ENCODE assay signal across 9 cellular contexts in genomic region chr5:136081192-136081591, GRCh38. TPM values are rescaled to one million over a fixed set of nuclear protein-coding genes. Genes with fewer than 3 reads are reported as not detected.
DNase-seq lines count a peak whose midpoint lies in the region; ATAC-seq and TF ChIP-seq lines count a peak whose summit lies in the region.
"Had no signal": no experiment of that assay in that cellular context is flagged by ENCODE, and none has a peak within 500 bp of the region (broad histone marks: within the 10 kb centered on the region; RNA-seq: fewer than 3 reads in every experiment).

No MANE protein-coding gene starts in this region.

- peaks cover 16% of the 10 kb centered on the region for H3K27me3 Mint-ChIP-seq in osteocyte (ENCODE audit: unreplicated experiment)

- intact Hi-C loops in Right ventricle myocardium inferior (cut with DNase I) (loop anchor here (5.0 kb wide), 3 partner anchors 54 to 194 kb away; partner anchors contain the start of gene TGFBI), right lobe of liver (cut with DNase I) (no loop called here)

- TF ChIP-seq POLR2A in right lobe of liver (IDR thresholded peaks at IDR 0.05) = no peak
- no peak for TF ChIP-seq POLR2A in upper lobe of left lung (IDR thresholded peaks at IDR 0.05)

- ATAC-seq in Right ventricle myocardium inferior (no peak), right lobe of liver (peak in 3 of 4 donors; percentile 9 to 57 (median 18)), upper lobe of left lung (ENCODE audit: low FRiP score in 2 of 2) (no peak)

- peak overlapping the region; percentile 42 for H3K4me3 ChIP-seq in cardiac muscle cell
- peak overlapping the region; percentile 66 for H3K4me3 ChIP-seq in brain microvascular endothelial cell (ENCODE audit: low read depth, low read length)
- peak overlapping the region in 1 of 3 donors; percentile 37 for H3K4me3 ChIP-seq in right lobe of liver
- no peak overlapping the region for H3K4me3 ChIP-seq in upper lobe of left lung

- no peak for TF ChIP-seq CTCF in cardiac muscle cell (IDR thresholded peaks at IDR 0.05; ENCODE audit: low read depth, low read length)
- TF ChIP-seq CTCF in brain microvascular endothelial cell (IDR thresholded peaks at IDR 0.05; ENCODE audit: low read depth, low read length, missing control alignments) = no peak
- TF ChIP-seq CTCF in right lobe of liver (IDR thresholded peaks at IDR 0.05) = no peak
- TF ChIP-seq CTCF in upper lobe of left lung (IDR thresholded peaks at IDR 0.05) = no peak
- TF ChIP-seq CTCF in GM10266 (IDR thresholded peaks at IDR 0.05; ENCODE audit: control insufficient read depth, insufficient read depth, low read depth, missing control alignments) = no peak
- no peak for TF ChIP-seq CTCF in osteocyte (IDR thresholded peaks at IDR 0.05)

- H3K27me3 ChIP-seq in cardiac muscle cell = peaks cover 63% of the 10 kb centered on the region
- H3K27me3 ChIP-seq in brain microvascular endothelial cell (replicated peaks) = no peaks in the 10 kb centered on the region
- no peaks in the 10 kb centered on the region for H3K27me3 ChIP-seq in right lobe of liver
- H3K27me3 ChIP-seq in upper lobe of left lung = no peaks in the 10 kb centered on the region

- H3K27ac Mint-ChIP-seq in osteocyte (ENCODE audit: unreplicated experiment) = no peak overlapping the region

- no peak overlapping the region for H3K4me3 Mint-ChIP-seq in osteocyte (ENCODE audit: unreplicated experiment)

- H3K4me1 ChIP-seq in cardiac muscle cell (ENCODE audit: low read depth) (no peaks in the 10 kb centered on the region), right lobe of liver (peaks cover 0 to 26% (median 0%) of the 10 kb centered on the region in 4 donors), upper lobe of left lung (peaks cover 0 to 8% (median 0%) of the 10 kb centered on the region in 4 donors)

- no peak overlapping the region for H3K27ac ChIP-seq in cardiac muscle cell
- peak overlapping the region; percentile 72 for H3K27ac ChIP-seq in brain microvascular endothelial cell
- H3K27ac ChIP-seq in right lobe of liver = peak overlapping the region; percentile 70 to 92 (median 82)
- peak overlapping the region in 3 of 4 donors; percentile 28 to 72 (median 70) for H3K27ac ChIP-seq in upper lobe of left lung

- TF ChIP-seq EP300 in upper lobe of left lung (IDR thresholded peaks at IDR 0.05) = no peak

- in situ Hi-C loops in brain microvascular endothelial cell (cut with HindIII; ENCODE audit: low pct_ligation_motif_present, low sequenced_read_pairs) = no loop called here

- H3K9me3 ChIP-seq in cardiac muscle cell (ENCODE audit: low read depth) (no peaks in the 10 kb centered on the region), right lobe of liver (no peaks in the 10 kb centered on the region), upper lobe of left lung (no peaks in the 10 kb centered on the region)

- 45% methylated on average over 2 of the region's 2 CpGs for WGBS in right lobe of liver (ENCODE audit: insufficient coverage, low coverage, low lambda C conversion rate, missing lambda C conversion rate)
- 87 to 94% methylated on average over 2 of the region's 2 CpGs for WGBS in upper lobe of left lung, 2 donors

- DNase-seq in cardiac muscle cell (ENCODE audit: low read depth in 1 of 2, low spot score in 1 of 2) = no peak
- no peak for DNase-seq in Right ventricle myocardium inferior (ENCODE audit: missing footprints)
- no peak for DNase-seq in brain microvascular endothelial cell
- peak in 1 of 3 donors; percentile 42 for DNase-seq in right lobe of liver
- no peak for DNase-seq in upper lobe of left lung
- no peak for DNase-seq in GM10266 (ENCODE audit: extremely low spot score)
- DNase-seq in osteocyte (ENCODE audit: extremely low spot score, unreplicated experiment) = no peak
- no peak for DNase-seq in COLO829 (ENCODE audit: low spot score)
- DNase-seq: KG1 had no signal

- no peaks in the 10 kb centered on the region for H3K36me3 ChIP-seq in cardiac muscle cell
- H3K36me3 ChIP-seq in brain microvascular endothelial cell (replicated peaks) = no peaks in the 10 kb centered on the region
- no peaks in the 10 kb centered on the region for H3K36me3 ChIP-seq in right lobe of liver
- H3K36me3 ChIP-seq in upper lobe of left lung = no peaks in the 10 kb centered on the region

- no peaks in the 10 kb centered on the region for H3K4me1 Mint-ChIP-seq in osteocyte (ENCODE audit: unreplicated experiment)

- H3K36me3 Mint-ChIP-seq in osteocyte (ENCODE audit: unreplicated experiment) = no peaks in the 10 kb centered on the region

- H3K9me3 Mint-ChIP-seq in osteocyte (ENCODE audit: unreplicated experiment) = no peaks in the 10 kb centered on the region

RNA-seq across cellular contexts. Expression of gene SMAD5, which starts 51.5 kb away (rescaled TPM):
- 38.2 and 130 TPM in 2 replicates for total RNA-seq in cardiac muscle cell
- 25.7 and 36.8 TPM in 2 replicates for polyA plus RNA-seq in cardiac muscle cell
- total RNA-seq in Right ventricle myocardium inferior = 42.0 TPM
- 10 to 100 TPM; 19.2 to 49.2 (median 30.6) TPM for total RNA-seq in right lobe of liver
- 10 to 100 TPM; 14.6 to 54.3 (median 45.1) TPM for total RNA-seq in upper lobe of left lung
- total RNA-seq in osteocyte = 62.7 and 63.2 TPM in 2 replicates

RNA-seq across cellular contexts. Expression of gene TGFBI, which starts 52.4 kb away (rescaled TPM):
- 2.9 and 9.0 TPM in 2 replicates for total RNA-seq in cardiac muscle cell
- polyA plus RNA-seq in cardiac muscle cell = 1.6 and 10.2 TPM in 2 replicates
- 66.5 TPM for total RNA-seq in Right ventricle myocardium inferior
- 100 to 1,000 TPM in 3 of 6 experiments, 10 to 100 TPM in 3; 30.7 to 143 (median 87.2) TPM for total RNA-seq in right lobe of liver
- 100 to 1,000 TPM in 3 of 6 donors, 10 to 100 TPM in 3; 51.0 to 189 (median 126) TPM for total RNA-seq in upper lobe of left lung
- total RNA-seq in osteocyte = 267 and 343 TPM in 2 replicates

Comparison
In these comparisons a context has a peak if more than half of its experiments do, and no peak if none do; other contexts are left out.
1. H3K4me3 ChIP-seq: peak in cardiac muscle cell (single experiment) and brain microvascular endothelial cell (single experiment); none in upper lobe of left lung (0 of 4).
2. ATAC-seq: peak in right lobe of liver (3 of 4); none in Right ventricle myocardium inferior (single experiment) and upper lobe of left lung (0 of 2).